ENCODE assay signal across 33 cellular contexts in genomic region chr3:70994644-70995043, GRCh38.
A peak's percentile ranks its signal among the peaks of the same experiment; 100 is the strongest.
DNase-seq lines count a peak whose midpoint lies in the region; ATAC-seq and TF ChIP-seq lines count a peak whose summit lies in the region.
"Had no signal": no experiment of that assay in that cellular context is flagged by ENCODE, and none has a peak within 500 bp of the region (broad histone marks: within the 10 kb centered on the region; RNA-seq: fewer than 3 reads in every experiment).

No MANE protein-coding gene starts in this region.

- ATAC-seq in stimulated activated naive CD8-positive, alpha-beta T cell treated with anti-CD3 and anti-CD28 coated beads, Interleukin-15, amount 100 ng/mL, for 72 hours, result no peak
- no peak for ATAC-seq in activated B cell treated with CpG ODN at 0.5 μM for 24 hours (ENCODE audit: low read depth)
- ATAC-seq: esophagus mucosa; heart left ventricle; left ventricle myocardium superior; stimulated activated naive B cell treated with anti-CD40 and anti-IgM and Interleukin-4, amounts not matched to agents 10 μg/mL and 1 μg/mL and 100 μg/mL, for 72 hours had no signal

- DNase-seq in stimulated activated naive CD8-positive, alpha-beta T cell treated with anti-CD3 and anti-CD28 coated beads, Interleukin-15, amount 100 ng/mL, for 72 hours, result no peak
- DNase-seq in activated B cell treated with CpG ODN at 0.5 μM for 24 hours (no peak), epithelial cell of esophagus (ENCODE audit: low read depth) (peak; percentile 36), posterior cingulate gyrus (no peak)
- no peak for DNase-seq in activated effector memory CD4-positive, alpha-beta T cell treated with anti-CD3 and anti-CD28 coated beads, Interleukin-2, amount 50 U/mL, for 16 hours
- DNase-seq in effector CD8-positive, alpha-beta T cell (lab: John Stamatoyannopoulos, UW), result no peak
- DNase-seq: activated CD4-positive, alpha-beta T cell treated with anti-CD3 and anti-CD28 coated beads, Interleukin-2, amount 10 ng/mL, durations not matched to agents 24 days and 14 days; Caco-2; caudate nucleus; cortex of kidney; DMS79; endodermal cell; foreskin fibroblast; HCEC 1CT; heart left ventricle; kidney; left ventricle myocardium superior; mesendoderm; NCI-H2107; NCI-H446; NCI-H82; nucleus accumbens; Peyer's patch; SHP77 treated with DMSO at 0.1 percent for 48 hours; stimulated activated CD4-positive, alpha-beta T cell treated with anti-CD3 and anti-CD28 coated beads, Interleukin-15, amount 100 ng/mL, for 24 hours; stimulated activated naive B cell treated with anti-CD40 and anti-IgM and Interleukin-4, amounts not matched to agents 10 μg/mL and 1 μg/mL and 100 μg/mL, for 72 hours; T-helper 9 cell; upper lobe of left lung; WERI-Rb-1 had no signal

- H3K4me1 Mint-ChIP-seq in stimulated activated naive CD8-positive, alpha-beta T cell treated with anti-CD3 and anti-CD28 coated beads, Interleukin-15, Interleukin-2, amounts not matched to agents 100 ng/mL and 50 ng/mL, for 24 hours (ENCODE audit: low read depth), result peaks cover 56% of the 10 kb centered on the region
- H3K4me1 Mint-ChIP-seq in stimulated activated naive CD8-positive, alpha-beta T cell treated with anti-CD3 and anti-CD28 coated beads, Interleukin-15, amount 100 ng/mL, for 72 hours, result peaks cover 62% of the 10 kb centered on the region
- peaks cover 23% of the 10 kb centered on the region for H3K4me1 Mint-ChIP-seq in activated B cell treated with CpG ODN at 0.5 μM for 24 hours

- H3K36me3 Mint-ChIP-seq in stimulated activated naive CD8-positive, alpha-beta T cell treated with anti-CD3 and anti-CD28 coated beads, Interleukin-15, Interleukin-2, amounts not matched to agents 100 ng/mL and 50 ng/mL, for 24 hours (ENCODE audit: low read depth), result peaks cover 98% of the 10 kb centered on the region
- peaks cover 98% of the 10 kb centered on the region for H3K36me3 Mint-ChIP-seq in activated B cell treated with CpG ODN at 0.5 μM for 24 hours (ENCODE audit: low read depth)

- no peak overlapping the region for H3K4me3 Mint-ChIP-seq in stimulated activated naive CD8-positive, alpha-beta T cell treated with anti-CD3 and anti-CD28 coated beads, Interleukin-15, Interleukin-2, amounts not matched to agents 100 ng/mL and 50 ng/mL, for 24 hours
- H3K4me3 Mint-ChIP-seq in stimulated activated naive CD8-positive, alpha-beta T cell treated with anti-CD3 and anti-CD28 coated beads, Interleukin-15, amount 100 ng/mL, for 72 hours, result no peak overlapping the region
- no peak overlapping the region for H3K4me3 Mint-ChIP-seq in activated B cell treated with CpG ODN at 0.5 μM for 24 hours
- H3K4me3 Mint-ChIP-seq: activated CD4-positive, alpha-beta T cell treated with anti-CD3 and anti-CD28 coated beads, Interleukin-2, amount 10 ng/mL, durations not matched to agents 24 days and 14 days; endodermal cell; stimulated activated naive B cell treated with anti-CD40 and anti-IgM and Interleukin-4, amounts not matched to agents 10 μg/mL and 1 μg/mL and 100 μg/mL, for 72 hours had no signal

- intact Hi-C loops in activated B cell treated with CpG ODN at 0.5 μM for 24 hours (cut with micrococcal nuclease) (no loop called here), posterior cingulate gyrus (cut with DNase I) (no loop called here)

- no peaks in the 10 kb centered on the region for H3K9me3 Mint-ChIP-seq in stimulated activated naive CD8-positive, alpha-beta T cell treated with anti-CD3 and anti-CD28 coated beads, Interleukin-15, Interleukin-2, amounts not matched to agents 100 ng/mL and 50 ng/mL, for 24 hours
- no peaks in the 10 kb centered on the region for H3K9me3 Mint-ChIP-seq in stimulated activated naive CD8-positive, alpha-beta T cell treated with anti-CD3 and anti-CD28 coated beads, Interleukin-15, amount 100 ng/mL, for 72 hours
- H3K9me3 Mint-ChIP-seq in activated B cell treated with CpG ODN at 0.5 μM for 24 hours, result no peaks in the 10 kb centered on the region
- H3K9me3 Mint-ChIP-seq: endodermal cell had no signal

- POLR2A ChIA-PET in activated B cell treated with CpG ODN at 0.5 μM for 24 hours (lab: Charles Lee), result no interaction called here

- no peaks in the 10 kb centered on the region for H3K27me3 Mint-ChIP-seq in stimulated activated naive CD8-positive, alpha-beta T cell treated with anti-CD3 and anti-CD28 coated beads, Interleukin-15, Interleukin-2, amounts not matched to agents 100 ng/mL and 50 ng/mL, for 24 hours
- H3K27me3 Mint-ChIP-seq in stimulated activated naive CD8-positive, alpha-beta T cell treated with anti-CD3 and anti-CD28 coated beads, Interleukin-15, amount 100 ng/mL, for 72 hours, result no peaks in the 10 kb centered on the region
- H3K27me3 Mint-ChIP-seq in activated B cell treated with CpG ODN at 0.5 μM for 24 hours, result no peaks in the 10 kb centered on the region
- H3K27me3 Mint-ChIP-seq: activated CD4-positive, alpha-beta T cell treated with anti-CD3 and anti-CD28 coated beads, Interleukin-2, amount 10 ng/mL, durations not matched to agents 24 days and 14 days; stimulated activated naive B cell treated with anti-CD40 and anti-IgM and Interleukin-4, amounts not matched to agents 10 μg/mL and 1 μg/mL and 100 μg/mL, for 72 hours had no signal

- TF ChIP-seq CTCF in activated B cell treated with CpG ODN at 0.5 μM for 24 hours (IDR thresholded peaks at IDR 0.05) (no peak), epithelial cell of esophagus (IDR thresholded peaks at IDR 0.05; ENCODE audit: insufficient read depth, low read depth, low read length, missing control alignments) (no peak)

- CTCF ChIA-PET in activated B cell treated with CpG ODN at 0.5 μM for 24 hours (lab: Charles Lee), result no interaction called here

- peak overlapping the region; percentile 14 for H3K27ac Mint-ChIP-seq in stimulated activated naive CD8-positive, alpha-beta T cell treated with anti-CD3 and anti-CD28 coated beads, Interleukin-15, Interleukin-2, amounts not matched to agents 100 ng/mL and 50 ng/mL, for 24 hours
- peak overlapping the region in 1 of 2 donors; percentile 16 for H3K27ac Mint-ChIP-seq in stimulated activated naive CD8-positive, alpha-beta T cell treated with anti-CD3 and anti-CD28 coated beads, Interleukin-15, amount 100 ng/mL, for 72 hours
- H3K27ac Mint-ChIP-seq in activated B cell treated with CpG ODN at 0.5 μM for 24 hours, result peak overlapping the region; percentile 27
- H3K27ac Mint-ChIP-seq: activated CD4-positive, alpha-beta T cell treated with anti-CD3 and anti-CD28 coated beads, Interleukin-2, amount 10 ng/mL, durations not matched to agents 24 days and 14 days; endodermal cell had no signal

- H3K4me3 ChIP-seq in epithelial cell of esophagus (ENCODE audit: low read length), result no peak overlapping the region
- H3K4me3 ChIP-seq: BLaER1, heart left ventricle, Peyer's patch, suprapubic skin, upper lobe of left lung had no signal
